Comparison of ENCODE assay signal across 9 cellular contexts in the genomic region with DNA sequence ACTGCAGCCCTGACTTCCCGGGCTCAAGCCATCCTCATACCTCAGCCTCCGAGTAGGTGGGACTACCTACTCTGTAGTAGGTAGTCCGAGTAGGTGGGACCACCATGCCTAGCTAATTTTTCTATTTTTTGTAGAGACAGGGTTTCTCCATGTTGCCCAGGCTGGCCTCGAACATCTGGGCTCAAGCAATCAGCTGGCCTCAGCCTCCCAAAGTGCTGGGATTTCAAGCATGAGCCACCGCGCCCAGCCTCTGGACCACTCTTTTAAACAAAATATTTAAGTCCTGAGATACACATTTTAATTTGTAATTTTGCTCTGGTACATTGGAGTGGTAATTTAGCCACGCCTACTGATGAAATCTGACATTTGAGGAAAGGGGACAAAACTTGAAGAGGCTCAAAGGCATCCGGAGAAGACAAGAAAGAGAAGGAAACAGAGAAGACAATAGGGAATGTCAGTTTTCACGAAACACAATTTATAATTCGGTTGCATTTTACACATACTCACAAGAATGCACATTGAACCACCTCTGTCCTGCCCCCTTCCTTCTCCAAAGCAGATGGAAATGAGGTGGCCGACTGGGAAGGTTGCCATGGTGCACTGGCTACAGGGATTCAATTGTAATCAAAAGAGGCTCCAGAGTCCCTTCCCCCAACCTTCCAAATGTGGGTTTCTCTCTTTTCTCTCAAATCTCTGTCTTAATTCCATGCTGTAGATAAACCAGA. TPM values are rescaled to one million over a fixed set of nuclear protein-coding genes. Genes with fewer than 3 reads are reported as not detected.
DNase-seq lines count a peak whose midpoint lies in the region; ATAC-seq and TF ChIP-seq lines count a peak whose summit lies in the region.
"Had no signal": no experiment of that assay in that cellular context is flagged by ENCODE, and none has a peak within 500 bp of the region (broad histone marks: within the 10 kb centered on the region; RNA-seq: fewer than 3 reads in every experiment).

No MANE protein-coding gene starts in this region.

- H4K5ac ChIP-seq in H9 (ENCODE audit: insufficient read length, low read depth, low read length): no peak overlapping the region

- H3K4me3 Mint-ChIP-seq in H9: peak overlapping the region in 1 of 2 experiments; percentile 48; a peak in 2 of 5 replicates
- no peak overlapping the region for H3K4me3 Mint-ChIP-seq in natural killer cell treated with Interleukin-12 subunit alpha and Interleukin-12 subunit beta and Interleukin-15 and Interleukin-18, amount 100 ng/mL, for 72 hours
- H3K4me3 Mint-ChIP-seq: dendritic cell treated with granulocyte-macrophage colony-stimulating factor and Interleukin-4, amounts not matched to agents 40 ng/mL and 50 ng/mL, for 4 days had no signal

- no peak for TF ChIP-seq EP300 in ovary (IDR thresholded peaks at IDR 0.05)

- no peaks in the 10 kb centered on the region for H4K20me1 ChIP-seq in H9 (ENCODE audit: control insufficient read depth, insufficient read depth, insufficient read length)

- no peak overlapping the region for H2BK12ac ChIP-seq in H9 (ENCODE audit: insufficient read length, low read depth, low read length)

- no peaks in the 10 kb centered on the region for H3K27me3 Mint-ChIP-seq in H9 (ENCODE audit: low read depth)
- H3K27me3 Mint-ChIP-seq in natural killer cell treated with Interleukin-12 subunit alpha and Interleukin-12 subunit beta and Interleukin-15 and Interleukin-18, amount 100 ng/mL, for 72 hours: no peaks in the 10 kb centered on the region
- H3K27me3 Mint-ChIP-seq: dendritic cell treated with granulocyte-macrophage colony-stimulating factor and Interleukin-4, amounts not matched to agents 40 ng/mL and 50 ng/mL, for 4 days had no signal

- H3K27me3 ChIP-seq in H9 (ENCODE audit: insufficient read depth, low read length) (no peaks in the 10 kb centered on the region), ovary (no peaks in the 10 kb centered on the region)

- H3K23ac ChIP-seq in H9 (ENCODE audit: insufficient read length, low read depth, low read length): no peak overlapping the region

- no peak overlapping the region for H2AK5ac ChIP-seq in H9 (ENCODE audit: insufficient read length, low read length)

- no peak overlapping the region for H3K56ac ChIP-seq in H9 (ENCODE audit: insufficient read length, low read depth, low read length)

- H3K14ac ChIP-seq in H9 (ENCODE audit: insufficient read depth, low read length): no peak overlapping the region

- H3K4me2 ChIP-seq in H9 (ENCODE audit: insufficient read depth, insufficient read length, low read length): peak overlapping the region; percentile 17

- H3K4me1 Mint-ChIP-seq in H9: peaks cover 25 to 42% of the 10 kb centered on the region in 2 experiments
- peaks cover 8 to 12% of the 10 kb centered on the region in 2 donors for H3K4me1 Mint-ChIP-seq in natural killer cell treated with Interleukin-12 subunit alpha and Interleukin-12 subunit beta and Interleukin-15 and Interleukin-18, amount 100 ng/mL, for 72 hours (ENCODE audit: low read depth in 2 of 2)

- ATAC-seq in GM21529 (IDR thresholded peaks at IDR 0.05; ENCODE audit: unreplicated experiment): no peak
- no peak for ATAC-seq in natural killer cell treated with Interleukin-12 subunit alpha and Interleukin-12 subunit beta and Interleukin-15 and Interleukin-18, amount 100 ng/mL, for 72 hours

- no peak overlapping the region for H2BK20ac ChIP-seq in H9 (ENCODE audit: low read depth, low read length, poor library complexity, severe bottlenecking)

- H3K18ac ChIP-seq in H9 (ENCODE audit: insufficient read length, low read depth, low read length): peak overlapping the region; percentile 14

- no peaks in the 10 kb centered on the region for H3K9me3 Mint-ChIP-seq in H9
- H3K9me3 Mint-ChIP-seq in natural killer cell treated with Interleukin-12 subunit alpha and Interleukin-12 subunit beta and Interleukin-15 and Interleukin-18, amount 100 ng/mL, for 72 hours: no peaks in the 10 kb centered on the region
- H3K9me3 Mint-ChIP-seq: dendritic cell treated with granulocyte-macrophage colony-stimulating factor and Interleukin-4, amounts not matched to agents 40 ng/mL and 50 ng/mL, for 4 days had no signal

- TF ChIP-seq POLR2A in ovary (IDR thresholded peaks at IDR 0.05): no peak

- H2BK120ac ChIP-seq in H9 (ENCODE audit: low read depth, low read length, poor library complexity, severe bottlenecking): no peak overlapping the region

- no peaks in the 10 kb centered on the region for H3K36me3 ChIP-seq in ovary

- peak overlapping the region in 2 of 3 experiments; percentile 27 to 71; a peak in 4 of 7 replicates for H3K27ac Mint-ChIP-seq in H9
- H3K27ac Mint-ChIP-seq in natural killer cell treated with Interleukin-12 subunit alpha and Interleukin-12 subunit beta and Interleukin-15 and Interleukin-18, amount 100 ng/mL, for 72 hours: no peak overlapping the region
- H3K27ac Mint-ChIP-seq: dendritic cell treated with granulocyte-macrophage colony-stimulating factor and Interleukin-4, amounts not matched to agents 40 ng/mL and 50 ng/mL, for 4 days had no signal

- DNase-seq in H9 (peak; percentile 42), NCI-H774 (lab: John Stamatoyannopoulos, UW) (peak; percentile 5), fibroblast of peridontal ligament (ENCODE audit: extremely low read depth) (peak; percentile 93), ovary (peak in 3 of 5 donors; percentile 25 to 49 (median 49)), RKO (ENCODE audit: low spot score) (no peak), SIG-M5 treated with dmso at 0.1 percent for 504 hours (lab: John Stamatoyannopoulos, UW; ENCODE audit: unreplicated experiment) (no peak)
- DNase-seq in natural killer cell treated with Interleukin-12 subunit alpha and Interleukin-12 subunit beta and Interleukin-15 and Interleukin-18, amount 100 ng/mL, for 72 hours (ENCODE audit: low spot score): no peak

- H3K4me3 ChIP-seq in ovary: no peak overlapping the region

- no peak overlapping the region for H3K4ac ChIP-seq in H9 (ENCODE audit: low read depth, low read length)

- H3K9ac ChIP-seq in H9 (ENCODE audit: extremely low read depth, insufficient read length, low read length): no peak overlapping the region

- no peaks in the 10 kb centered on the region for H3K79me2 ChIP-seq in H9 (ENCODE audit: insufficient read depth, low read length)

- intact Hi-C loops in ovary (cut with DNase I): no loop called here

- no peak overlapping the region for H2AFZ ChIP-seq in H9 (ENCODE audit: low read length)

- H4K8ac ChIP-seq in H9 (replicated peaks; ENCODE audit: insufficient read length, low read depth, low read length): no peak overlapping the region

- H3K9me3 ChIP-seq in H9 (ENCODE audit: control insufficient read depth, low read depth, low read length) (no peaks in the 10 kb centered on the region), ovary (no peaks in the 10 kb centered on the region)

- H3K4me1 ChIP-seq in H9 (ENCODE audit: insufficient read depth, low read length) (no peaks in the 10 kb centered on the region; the same call in 1 of the 2 replicates), ovary (ENCODE audit: insufficient read depth) (peaks cover 3% of the 10 kb centered on the region)

- no peak overlapping the region for H4K91ac ChIP-seq in H9 (ENCODE audit: insufficient read length, low read depth, low read length)

- no peaks in the 10 kb centered on the region for H3K79me1 ChIP-seq in H9 (ENCODE audit: insufficient read depth, low read depth, low read length, poor library complexity, severe bottlenecking)

- no peak for TF ChIP-seq CTCF in H9 (conservative IDR thresholded peaks at IDR 0.05)
- TF ChIP-seq CTCF in ovary (IDR thresholded peaks at IDR 0.05): no peak

- no peak overlapping the region for H3K27ac ChIP-seq in H9 (ENCODE audit: insufficient read length, low read depth, low read length)
- no peak overlapping the region for H3K27ac ChIP-seq in ovary

- no peaks in the 10 kb centered on the region for H3K23me2 ChIP-seq in H9 (ENCODE audit: insufficient read length, low read depth, low read length, poor library complexity, severe bottlenecking)

- H2BK5ac ChIP-seq in H9 (ENCODE audit: insufficient read length, low read length): no peak overlapping the region

- WGBS in H9 (ENCODE audit: extremely low coverage, insufficient read length, low lambda C conversion rate): no CpG with 5 or more reads among the region's 11 CpGs
- WGBS in ovary, 3 donors: 70 to 71% (median 71%) methylated on average over 11 of the region's 11 CpGs

- H2BK15ac ChIP-seq in H9 (ENCODE audit: low read depth, low read length): no peak overlapping the region

- H3K36me3 Mint-ChIP-seq in H9 (ENCODE audit: insufficient read depth in 1 of 3, low read depth in 3 of 3): no peaks in the 10 kb centered on the region
- no peaks in the 10 kb centered on the region for H3K36me3 Mint-ChIP-seq in natural killer cell treated with Interleukin-12 subunit alpha and Interleukin-12 subunit beta and Interleukin-15 and Interleukin-18, amount 100 ng/mL, for 72 hours

- peak overlapping the region; percentile 73 for H3T11ph ChIP-seq in H9 (ENCODE audit: low read length)

RNA-seq across cellular contexts. Expression of a gene that starts 9.7 kb away (rescaled TPM):
- total RNA-seq in H9 (2021) (148 and 149 TPM in 2 replicates), ovary (100 to 1,000 TPM; 140 to 247 (median 184) TPM)
- polyA plus RNA-seq in ovary: 100 to 1,000 TPM; 214 to 535 TPM
- 10 to 100 TPM; 30.8 to 53.5 TPM for total RNA-seq in natural killer cell treated with Interleukin-12 subunit alpha and Interleukin-12 subunit beta and Interleukin-15 and Interleukin-18, amount 100 ng/mL, for 72 hours

Comparison
In these comparisons a context has a peak if more than half of its experiments do, and no peak if none do; other contexts are left out.
1. DNase-seq: peak in H9 (single experiment), NCI-H774 (single experiment), fibroblast of peridontal ligament (single experiment) and ovary (3 of 5); none in RKO (single experiment), SIG-M5 treated with dmso at 0.1 percent for 504 hours (single experiment) and natural killer cell treated with Interleukin-12 subunit alpha and Interleukin-12 subunit beta and Interleukin-15 and Interleukin-18, amount 100 ng/mL, for 72 hours (single experiment).
2. H3K27ac Mint-ChIP-seq: peak in H9 (2 of 3); none in natural killer cell treated with Interleukin-12 subunit alpha and Interleukin-12 subunit beta and Interleukin-15 and Interleukin-18, amount 100 ng/mL, for 72 hours (0 of 2).